Comparison of ENCODE assay signal across 8 cellular contexts in genomic region chr1:26827663-26828062, GRCh38. TPM values are rescaled to one million over a fixed set of nuclear protein-coding genes. Genes with fewer than 3 reads are reported as not detected.
A peak's percentile ranks its signal among the peaks of the same experiment; 100 is the strongest.
DNase-seq lines count a peak whose midpoint lies in the region; ATAC-seq and TF ChIP-seq lines count a peak whose summit lies in the region.

No MANE protein-coding gene starts in this region.

- peaks cover 5% of the 10 kb centered on the region for H3K4me1 ChIP-seq in A673 (ENCODE audit: insufficient read depth, low read length, poor library complexity, severe bottlenecking)
- H3K4me1 ChIP-seq in colonic mucosa, result peaks cover 14% of the 10 kb centered on the region
- peaks cover 15% of the 10 kb centered on the region for H3K4me1 ChIP-seq in muscle layer of colon (ENCODE audit: insufficient read depth, low read length)

- BruUV-seq in A673 (replicated peaks; lab: Mats Ljungman, UMichigan), result no TSS peak

- peak; percentile 40; the same call in 1 of the 2 replicates for TF ChIP-seq EP300 in Ishikawa (IDR thresholded peaks at IDR 0.05; ENCODE audit: borderline replicate concordance)

- CTCF ChIA-PET in A673 (lab: Charles Lee), result no interaction called here

- no peak for DNase-seq in A673 (ENCODE audit: low spot score)
- DNase-seq in colonic mucosa, result no peak
- no peak for DNase-seq in SHP77 (lab: John Stamatoyannopoulos, UW)

- H3K27ac ChIP-seq in A673 (ENCODE audit: low read depth, low read length, poor library complexity, severe bottlenecking), result peak overlapping the region; percentile 63
- H3K27ac ChIP-seq in colonic mucosa, result no peak overlapping the region
- H3K27ac ChIP-seq in muscle layer of colon (ENCODE audit: low read depth, low read length), result peak overlapping the region; percentile 35

- POLR2A ChIA-PET in A673 (lab: Charles Lee; ENCODE audit: low non-redundant PET), result no interaction called here

- intact Hi-C loops in A673 (cut with micrococcal nuclease; ENCODE audit: unreplicated experiment), result no loop called here
- intact Hi-C loops in colonic mucosa (cut with DNase I), result no loop called here

- TF ChIP-seq CTCF in A673 (conservative IDR thresholded peaks at IDR 0.05; ENCODE audit: low read depth, low read length) (no peak), colonic mucosa (IDR thresholded peaks at IDR 0.05) (no peak)

- ATAC-seq in GM21526 (IDR thresholded peaks at IDR 0.05; ENCODE audit: low FRiP score, unreplicated experiment), result no peak
- ATAC-seq in HG02610 (IDR thresholded peaks at IDR 0.05; ENCODE audit: unreplicated experiment), result no peak
- no peak for ATAC-seq in GM21515 (IDR thresholded peaks at IDR 0.05; ENCODE audit: unreplicated experiment)

- peak overlapping the region; percentile 75 for H3K4me3 ChIP-seq in A673 (ENCODE audit: low read depth, low read length, poor library complexity, severe bottlenecking)
- peak overlapping the region; percentile 53 for H3K4me3 ChIP-seq in colonic mucosa
- peak overlapping the region; percentile 75 to 85 for H3K4me3 ChIP-seq in muscle layer of colon (ENCODE audit: low read depth in 1 of 2, low read length in 2 of 2)

- H3K27me3 ChIP-seq in A673 (replicated peaks; ENCODE audit: insufficient read depth, low read depth, low read length, poor library complexity) (no peaks in the 10 kb centered on the region), colonic mucosa (no peaks in the 10 kb centered on the region), muscle layer of colon (ENCODE audit: control insufficient read depth in 1 of 2, insufficient read depth in 2 of 2, low read length in 2 of 2) (no peaks in the 10 kb centered on the region)

- no peaks in the 10 kb centered on the region for H3K9me3 ChIP-seq in A673 (ENCODE audit: low read depth, low read length, poor library complexity, severe bottlenecking)
- H3K9me3 ChIP-seq in colonic mucosa, result no peaks in the 10 kb centered on the region
- no peaks in the 10 kb centered on the region for H3K9me3 ChIP-seq in muscle layer of colon (ENCODE audit: low read length)

- H3K9ac ChIP-seq in colonic mucosa (ENCODE audit: low read depth in 2 of 2, low read length in 2 of 2) (peak overlapping the region in 1 of 2 donors; percentile 75), muscle layer of colon (ENCODE audit: low read length) (peak overlapping the region; percentile 33)

- peaks cover 8% of the 10 kb centered on the region for H3K36me3 ChIP-seq in A673 (ENCODE audit: insufficient read depth, low read length, poor library complexity, severe bottlenecking)
- no peaks in the 10 kb centered on the region for H3K36me3 ChIP-seq in colonic mucosa
- peaks cover 17% of the 10 kb centered on the region for H3K36me3 ChIP-seq in muscle layer of colon (ENCODE audit: insufficient read depth, low read length)

- no peak for TF ChIP-seq RAD21 in Ishikawa (IDR thresholded peaks at IDR 0.05; ENCODE audit: low read depth)

TF ChIP-seq in Ishikawa, 13 proteins besides CTCF, POLR2A, EP300 and RAD21:
- TF ChIP-seq USF1 (IDR thresholded peaks at IDR 0.05) (no peak), YY1 (IDR thresholded peaks at IDR 0.05; ENCODE audit: low read depth) (no peak), TCF12 (IDR thresholded peaks at IDR 0.05; ENCODE audit: low read depth) (peak; percentile 41; the same call in 1 of the 2 replicates), ZBTB7A (IDR thresholded peaks at IDR 0.05; ENCODE audit: low read depth) (peak; percentile 83), NFIC (IDR thresholded peaks at IDR 0.05) (peak; percentile 84), CEBPB (IDR thresholded peaks at IDR 0.05) (no peak), CREB1 (IDR thresholded peaks at IDR 0.05; ENCODE audit: low read depth) (no peak), TEAD4 (IDR thresholded peaks at IDR 0.05) (peak; percentile 27; the same call in 1 of the 2 replicates), FOXM1 (IDR thresholded peaks at IDR 0.05; ENCODE audit: borderline replicate concordance, low read depth) (no peak), TAF1 (IDR thresholded peaks at IDR 0.05; ENCODE audit: low read depth) (no peak), MAX (IDR thresholded peaks at IDR 0.05) (0 out of 2 replicates have a peak, but pooled peaks have one; percentile 28), EGR1 (IDR thresholded peaks at IDR 0.05) (no peak)
- TF ChIP-seq, protein P1, sequence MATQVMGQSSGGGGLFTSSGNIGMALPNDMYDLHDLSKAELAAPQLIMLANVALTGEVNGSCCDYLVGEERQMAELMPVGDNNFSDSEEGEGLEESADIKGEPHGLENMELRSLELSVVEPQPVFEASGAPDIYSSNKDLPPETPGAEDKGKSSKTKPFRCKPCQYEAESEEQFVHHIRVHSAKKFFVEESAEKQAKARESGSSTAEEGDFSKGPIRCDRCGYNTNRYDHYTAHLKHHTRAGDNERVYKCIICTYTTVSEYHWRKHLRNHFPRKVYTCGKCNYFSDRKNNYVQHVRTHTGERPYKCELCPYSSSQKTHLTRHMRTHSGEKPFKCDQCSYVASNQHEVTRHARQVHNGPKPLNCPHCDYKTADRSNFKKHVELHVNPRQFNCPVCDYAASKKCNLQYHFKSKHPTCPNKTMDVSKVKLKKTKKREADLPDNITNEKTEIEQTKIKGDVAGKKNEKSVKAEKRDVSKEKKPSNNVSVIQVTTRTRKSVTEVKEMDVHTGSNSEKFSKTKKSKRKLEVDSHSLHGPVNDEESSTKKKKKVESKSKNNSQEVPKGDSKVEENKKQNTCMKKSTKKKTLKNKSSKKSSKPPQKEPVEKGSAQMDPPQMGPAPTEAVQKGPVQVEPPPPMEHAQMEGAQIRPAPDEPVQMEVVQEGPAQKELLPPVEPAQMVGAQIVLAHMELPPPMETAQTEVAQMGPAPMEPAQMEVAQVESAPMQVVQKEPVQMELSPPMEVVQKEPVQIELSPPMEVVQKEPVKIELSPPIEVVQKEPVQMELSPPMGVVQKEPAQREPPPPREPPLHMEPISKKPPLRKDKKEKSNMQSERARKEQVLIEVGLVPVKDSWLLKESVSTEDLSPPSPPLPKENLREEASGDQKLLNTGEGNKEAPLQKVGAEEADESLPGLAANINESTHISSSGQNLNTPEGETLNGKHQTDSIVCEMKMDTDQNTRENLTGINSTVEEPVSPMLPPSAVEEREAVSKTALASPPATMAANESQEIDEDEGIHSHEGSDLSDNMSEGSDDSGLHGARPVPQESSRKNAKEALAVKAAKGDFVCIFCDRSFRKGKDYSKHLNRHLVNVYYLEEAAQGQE (IDR thresholded peaks at IDR 0.05; ENCODE audit: low read depth), result no peak

RNA-seq across cellular contexts. Expression of gene ZDHHC18, which starts 1.2 kb away (rescaled TPM):
- total RNA-seq in A673 (2021), result 27.9 and 31.5 TPM in 2 replicates
- total RNA-seq in colonic mucosa, result 10 to 100 TPM; 14.1 to 16.8 TPM

RNA-seq across cellular contexts. Expression of gene SFN, which starts 35.3 kb away (rescaled TPM):
- total RNA-seq in A673 (2021), result 0.24 TPM in 1 of 2 replicates, not detected in the other
- 100 to 1,000 TPM; 239 to 253 TPM for total RNA-seq in colonic mucosa

RNA-seq across cellular contexts. Expression of gene PIGV, which starts 39.9 kb away (rescaled TPM):
- total RNA-seq in A673 (2021) (4.9 and 9.1 TPM in 2 replicates), colonic mucosa (10 to 100 TPM; 16.8 to 24.2 TPM)

Comparison
In these comparisons a context has a peak if more than half of its experiments do, and no peak if none do; other contexts are left out.
1. RNA of gene SFN, which starts 35.3 kb away (total RNA-seq): 239 to 253 TPM in colonic mucosa; 0.24 TPM in A673; every median in the first group is over 100 times any median in the second.
2. Peak in every context shown above with its lines, with median percentiles within 50 percentile points of each other: H3K4me3 ChIP-seq.